ENCODE assay signal across 2 cellular contexts in the genomic region with DNA sequence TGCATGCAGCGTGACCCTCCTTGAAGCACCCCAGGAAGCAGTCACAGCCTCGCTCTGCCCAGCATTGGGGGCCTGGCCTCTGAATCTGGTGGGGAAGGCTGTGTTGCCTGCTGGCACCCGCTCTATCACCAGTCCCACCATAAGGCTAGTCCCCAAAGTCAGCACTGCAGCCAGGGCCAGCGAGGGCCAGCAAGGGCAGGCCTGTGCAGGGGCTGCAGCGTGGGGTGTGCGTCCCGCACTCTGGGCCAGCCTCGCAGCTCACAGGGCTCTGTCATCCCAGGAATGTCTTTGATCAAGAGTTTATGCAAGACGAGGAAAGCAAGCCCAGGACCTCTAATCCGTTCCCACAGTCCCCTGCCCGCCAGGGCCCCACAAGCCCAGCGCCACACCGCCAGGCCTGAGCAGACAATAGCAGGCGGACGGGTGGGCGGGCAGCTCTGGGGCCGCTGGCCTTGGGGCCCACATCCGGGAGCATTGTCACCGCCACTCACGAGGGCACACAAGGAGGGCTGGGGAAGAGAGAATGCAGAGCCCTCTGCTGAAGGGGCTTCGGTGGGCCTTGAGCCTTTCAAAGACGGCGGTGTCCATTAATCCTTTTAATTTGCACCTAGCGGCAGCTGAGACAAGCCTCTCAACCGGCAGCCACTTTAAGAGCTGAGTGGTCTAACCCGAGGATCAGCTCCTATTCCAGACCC.
A peak's percentile ranks its signal among the peaks of the same experiment; 100 is the strongest.
TF ChIP-seq lines count a peak whose summit lies in the region.

No MANE protein-coding gene starts in this region.

TF ChIP-seq in IMR-90, 13 proteins besides CTCF, POLR2A, EP300 and RAD21:
- no peak for TF ChIP-seq SMC3 (IDR thresholded peaks at IDR 0.05; ENCODE audit: low read depth, low read length)
- TF ChIP-seq MAFK (IDR thresholded peaks at IDR 0.05; ENCODE audit: low read depth, low read length), result no peak
- TF ChIP-seq, protein P1, sequence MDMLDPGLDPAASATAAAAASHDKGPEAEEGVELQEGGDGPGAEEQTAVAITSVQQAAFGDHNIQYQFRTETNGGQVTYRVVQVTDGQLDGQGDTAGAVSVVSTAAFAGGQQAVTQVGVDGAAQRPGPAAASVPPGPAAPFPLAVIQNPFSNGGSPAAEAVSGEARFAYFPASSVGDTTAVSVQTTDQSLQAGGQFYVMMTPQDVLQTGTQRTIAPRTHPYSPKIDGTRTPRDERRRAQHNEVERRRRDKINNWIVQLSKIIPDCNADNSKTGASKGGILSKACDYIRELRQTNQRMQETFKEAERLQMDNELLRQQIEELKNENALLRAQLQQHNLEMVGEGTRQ (IDR thresholded peaks at IDR 0.05; ENCODE audit: low read depth, low read length), result no peak
- no peak for TF ChIP-seq FOS (IDR thresholded peaks at IDR 0.05; ENCODE audit: low read depth, low read length)
- no peak for TF ChIP-seq RCOR1 (IDR thresholded peaks at IDR 0.05; ENCODE audit: insufficient replicate concordance, low read length)
- TF ChIP-seq CHD1 (IDR thresholded peaks at IDR 0.05; ENCODE audit: low read depth, low read length), result no peak
- TF ChIP-seq, protein P2, sequence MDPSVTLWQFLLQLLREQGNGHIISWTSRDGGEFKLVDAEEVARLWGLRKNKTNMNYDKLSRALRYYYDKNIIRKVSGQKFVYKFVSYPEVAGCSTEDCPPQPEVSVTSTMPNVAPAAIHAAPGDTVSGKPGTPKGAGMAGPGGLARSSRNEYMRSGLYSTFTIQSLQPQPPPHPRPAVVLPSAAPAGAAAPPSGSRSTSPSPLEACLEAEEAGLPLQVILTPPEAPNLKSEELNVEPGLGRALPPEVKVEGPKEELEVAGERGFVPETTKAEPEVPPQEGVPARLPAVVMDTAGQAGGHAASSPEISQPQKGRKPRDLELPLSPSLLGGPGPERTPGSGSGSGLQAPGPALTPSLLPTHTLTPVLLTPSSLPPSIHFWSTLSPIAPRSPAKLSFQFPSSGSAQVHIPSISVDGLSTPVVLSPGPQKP (IDR thresholded peaks at IDR 0.05; ENCODE audit: borderline replicate concordance, low read depth, low read length), result no peak
- no peak for TF ChIP-seq MXI1 (IDR thresholded peaks at IDR 0.05; ENCODE audit: borderline replicate concordance, low read depth, low read length)

TF ChIP-seq in H1, 55 proteins besides CTCF, POLR2A, EP300 and RAD21:
- TF ChIP-seq SP1 (IDR thresholded peaks at IDR 0.05; ENCODE audit: low read depth, low read length) (peak; percentile 20; the same call in 1 of the 2 replicates), BRCA1 (IDR thresholded peaks at IDR 0.05; ENCODE audit: low read depth, low read length) (no peak), SIRT6 (IDR thresholded peaks at IDR 0.05; ENCODE audit: low read length) (no peak), SP4 (IDR thresholded peaks at IDR 0.05; ENCODE audit: low read length) (no peak), RXRA (IDR thresholded peaks at IDR 0.05; ENCODE audit: insufficient read depth, low read depth, low read length) (no peak), RBBP5 (IDR thresholded peaks at IDR 0.05; ENCODE audit: borderline replicate concordance, low read depth, low read length) (0 out of 2 replicates have a peak, but pooled peaks have one; percentile 50), CBX5 (IDR thresholded peaks at IDR 0.05; ENCODE audit: low read depth, low read length) (no peak), GABPA (IDR thresholded peaks at IDR 0.05; ENCODE audit: borderline replicate concordance, insufficient read depth, low read length) (no peak), BACH1 (IDR thresholded peaks at IDR 0.05; ENCODE audit: low read length) (no peak; the same call in 1 of the 2 replicates), CBX8 (IDR thresholded peaks at IDR 0.05; ENCODE audit: borderline replicate concordance, low read depth, low read length) (no peak), EGR1 (IDR thresholded peaks at IDR 0.05; ENCODE audit: borderline replicate concordance, low read depth, low read length) (no peak), SAP30 (IDR thresholded peaks at IDR 0.05; ENCODE audit: insufficient read depth, insufficient replicate concordance, low read length) (no peak), SIN3A (conservative IDR thresholded peaks at IDR 0.05 in 1 of 2, IDR thresholded peaks at IDR 0.05 in 1 of 2; ENCODE audit: low read depth in 1 of 2, low read length in 2 of 2) (0 out of 4 replicates have a peak, but pooled peaks of 1 of the 2 experiments have one; percentile 42), KDM4A (IDR thresholded peaks at IDR 0.05; ENCODE audit: low read depth, low read length, severe bottlenecking) (no peak), GTF2F1 (IDR thresholded peaks at IDR 0.05; ENCODE audit: borderline replicate concordance, low read depth, low read length) (no peak), EZH2 (IDR thresholded peaks at IDR 0.05; ENCODE audit: low read depth, low read length, severe bottlenecking) (no peak), HDAC2 (IDR thresholded peaks at IDR 0.05; ENCODE audit: borderline replicate concordance in 1 of 2, low read depth in 2 of 2, low read length in 2 of 2) (0 out of 4 replicates have a peak, but pooled peaks of 1 of the 2 experiments have one; percentile 42), CTBP2 (IDR thresholded peaks at IDR 0.05; ENCODE audit: borderline replicate concordance, insufficient read depth, insufficient read length, low read length) (no peak), SP2 (IDR thresholded peaks at IDR 0.05; ENCODE audit: low read length) (no peak), YY1 (IDR thresholded peaks at IDR 0.05; ENCODE audit: low read depth, low read length) (no peak), CHD1 (IDR thresholded peaks at IDR 0.05; ENCODE audit: low read depth, low read length) (no peak), TEAD4 (IDR thresholded peaks at IDR 0.05; ENCODE audit: low read depth, low read length) (peak; percentile 98), ASH2L (IDR thresholded peaks at IDR 0.05; ENCODE audit: low read length) (no peak), CHD2 (IDR thresholded peaks at IDR 0.05; ENCODE audit: low read length) (no peak), CHD7 (IDR thresholded peaks at IDR 0.05; ENCODE audit: insufficient replicate concordance, low read length) (no peak), CEBPB (IDR thresholded peaks at IDR 0.05; ENCODE audit: low read depth, low read length) (0 out of 2 replicates have a peak, but pooled peaks have one; percentile 40), TBP (IDR thresholded peaks at IDR 0.05; ENCODE audit: low read depth, low read length) (no peak), SRF (IDR thresholded peaks at IDR 0.05; ENCODE audit: low read depth, low read length) (no peak), MAX (IDR thresholded peaks at IDR 0.05) (peak; percentile 61), NRF1 (IDR thresholded peaks at IDR 0.05; ENCODE audit: low read depth, low read length) (no peak), PHF8 (conservative IDR thresholded peaks at IDR 0.05; ENCODE audit: low read depth, low read length) (no peak), MAFK (IDR thresholded peaks at IDR 0.05; ENCODE audit: low read depth, low read length) (no peak), FOSL1 (IDR thresholded peaks at IDR 0.05; ENCODE audit: insufficient read depth, low read depth, low read length) (no peak), TCF12 (IDR thresholded peaks at IDR 0.05; ENCODE audit: low read depth, low read length) (no peak), POU5F1 (IDR thresholded peaks at IDR 0.05; ENCODE audit: low read depth, low read length) (no peak), TAF1 (IDR thresholded peaks at IDR 0.05; ENCODE audit: low read depth, low read length) (peak; percentile 11; the same call in 1 of the 2 replicates), KDM1A (IDR thresholded peaks at IDR 0.05; ENCODE audit: borderline replicate concordance, low read length) (no peak)
- TF ChIP-seq, protein P1 (IDR thresholded peaks at IDR 0.05; ENCODE audit: low read length), result no peak
